ENCODE assay signal across 8 cellular contexts in the genomic region with DNA sequence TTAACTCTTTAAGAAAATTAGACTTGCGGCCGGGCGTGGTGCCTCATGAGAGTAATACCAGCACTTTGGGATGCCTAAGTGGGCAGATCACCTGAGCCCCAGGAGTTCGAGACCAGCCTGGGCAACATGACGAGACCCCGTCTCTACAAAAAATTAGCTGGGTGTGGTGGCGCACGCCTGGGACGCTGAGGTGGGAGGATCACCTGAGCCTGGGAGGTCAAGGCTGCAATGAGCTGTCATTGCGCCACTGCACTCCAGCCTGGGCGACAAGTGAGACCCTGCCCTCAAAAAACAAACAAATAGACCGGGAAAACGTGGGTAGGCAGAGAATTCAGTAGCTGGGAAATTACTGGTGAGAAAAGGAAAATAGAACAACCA. TPM values are rescaled to one million over a fixed set of nuclear protein-coding genes. Genes with fewer than 3 reads are reported as not detected.
DNase-seq lines count a peak whose midpoint lies in the region; ATAC-seq and TF ChIP-seq lines count a peak whose summit lies in the region.

No MANE protein-coding gene starts in this region.

- peak; percentile 41 for DNase-seq in activated CD4-positive, alpha-beta T cell treated with anti-CD3 and anti-CD28 coated beads for 36 hours
- DNase-seq in activated CD4-positive, alpha-beta T cell treated with anti-CD3 and anti-CD28 coated beads, Interleukin-2, amount 50 U/mL, for 4 hours, result no peak
- DNase-seq in activated naive CD8-positive, alpha-beta T cell treated with anti-CD3 and anti-CD28 coated beads for 36 hours, result peak; percentile 16
- DNase-seq in suprapubic skin (ENCODE audit: low spot score in 2 of 2) (no peak), cerebellum (ENCODE audit: low spot score) (no peak), erythroblast (lab: John Stamatoyannopoulos, UW) (no peak)

- TF ChIP-seq POLR2A in suprapubic skin (IDR thresholded peaks at IDR 0.05) (no peak), erythroblast (IDR thresholded peaks at IDR 0.05; ENCODE audit: low read length) (no peak)

- TF ChIP-seq EP300 in suprapubic skin (IDR thresholded peaks at IDR 0.05), result no peak

- CTCF ChIA-PET in activated CD4-positive, alpha-beta T cell treated with anti-CD3 and anti-CD28 coated beads for 36 hours (lab: Charles Lee), result interaction anchor here (0.6 to 0.9 kb wide), 3 partner anchors 8 to 31 kb away, joined by 3 read pairs; no protein-coding TSS in a partner anchor

- H3K9me3 Mint-ChIP-seq in activated CD4-positive, alpha-beta T cell treated with anti-CD3 and anti-CD28 coated beads for 36 hours (ENCODE audit: low read depth), result no peaks in the 10 kb centered on the region
- H3K9me3 Mint-ChIP-seq in activated naive CD8-positive, alpha-beta T cell treated with anti-CD3 and anti-CD28 coated beads for 36 hours, result no peaks in the 10 kb centered on the region

- H3K36me3 ChIP-seq in liver (ENCODE audit: control insufficient read depth in 4 of 4, insufficient read depth in 3 of 4, low read depth in 1 of 4, low read length in 3 of 4), result peaks cover 0 to 7% (median 4%) of the 10 kb centered on the region in 4 donors
- peaks cover 5% of the 10 kb centered on the region for H3K36me3 ChIP-seq in suprapubic skin

- H3K27me3 ChIP-seq in liver (ENCODE audit: control insufficient read depth in 4 of 4, insufficient read depth in 4 of 4, low read length in 3 of 4), result no peaks in the 10 kb centered on the region
- H3K27me3 ChIP-seq in suprapubic skin, result peaks cover 15% of the 10 kb centered on the region

- H3K27ac Mint-ChIP-seq in activated CD4-positive, alpha-beta T cell treated with anti-CD3 and anti-CD28 coated beads for 36 hours, result peak overlapping the region; percentile 100
- H3K27ac Mint-ChIP-seq in activated naive CD8-positive, alpha-beta T cell treated with anti-CD3 and anti-CD28 coated beads for 36 hours, result peak overlapping the region; percentile 100

- TF ChIP-seq CTCF in liver (IDR thresholded peaks at IDR 0.05; ENCODE audit: low read depth, low read length, missing input control), result no peak
- no peak for TF ChIP-seq CTCF in suprapubic skin (IDR thresholded peaks at IDR 0.05)

- H3K4me1 ChIP-seq in liver (ENCODE audit: control insufficient read depth in 4 of 4, insufficient read depth in 4 of 4, low read length in 3 of 4) (peaks cover 5 to 26% (median 17%) of the 10 kb centered on the region in 4 donors), suprapubic skin (peaks cover 30% of the 10 kb centered on the region)

- peak overlapping the region; percentile 68 to 96 (median 96) for H3K4me3 ChIP-seq in liver (ENCODE audit: low read depth in 1 of 3, low read length in 3 of 3)
- peak overlapping the region; percentile 74 for H3K4me3 ChIP-seq in suprapubic skin

- ATAC-seq in activated CD4-positive, alpha-beta T cell treated with anti-CD3 and anti-CD28 coated beads for 36 hours, result no peak
- ATAC-seq in GM21515 (IDR thresholded peaks at IDR 0.05; ENCODE audit: unreplicated experiment), result no peak

- TF ChIP-seq RAD21 in liver (IDR thresholded peaks at IDR 0.05), result no peak

- H3K4me1 Mint-ChIP-seq in activated CD4-positive, alpha-beta T cell treated with anti-CD3 and anti-CD28 coated beads for 36 hours, result peaks cover 32% of the 10 kb centered on the region
- peaks cover 30% of the 10 kb centered on the region for H3K4me1 Mint-ChIP-seq in activated naive CD8-positive, alpha-beta T cell treated with anti-CD3 and anti-CD28 coated beads for 36 hours

- H3K9me3 ChIP-seq in liver (ENCODE audit: control insufficient read depth in 4 of 4, low read length in 3 of 4) (no peaks in the 10 kb centered on the region), suprapubic skin (no peaks in the 10 kb centered on the region)

- peaks cover 6% of the 10 kb centered on the region for H3K27me3 Mint-ChIP-seq in activated CD4-positive, alpha-beta T cell treated with anti-CD3 and anti-CD28 coated beads for 36 hours
- peaks cover 15% of the 10 kb centered on the region for H3K27me3 Mint-ChIP-seq in activated naive CD8-positive, alpha-beta T cell treated with anti-CD3 and anti-CD28 coated beads for 36 hours

- H3K36me3 Mint-ChIP-seq in activated CD4-positive, alpha-beta T cell treated with anti-CD3 and anti-CD28 coated beads for 36 hours (ENCODE audit: low read depth), result peaks cover 32% of the 10 kb centered on the region
- H3K36me3 Mint-ChIP-seq in activated naive CD8-positive, alpha-beta T cell treated with anti-CD3 and anti-CD28 coated beads for 36 hours, result peaks cover 24% of the 10 kb centered on the region

- intact Hi-C loops in activated CD4-positive, alpha-beta T cell treated with anti-CD3 and anti-CD28 coated beads for 36 hours (cut with DNase I, micrococcal nuclease), result loop anchor here in 1 of 2 experiments (1.0 to 10.0 kb wide), 6 partner anchors 321 to 1744 kb away; partner anchors contain the start of genes CCDC14, HACD2, OSBPL11 and ZNF148

- peak overlapping the region; percentile 78 to 89 for H3K9ac ChIP-seq in liver (ENCODE audit: low read depth in 1 of 2, low read length in 2 of 2)

- peak overlapping the region; percentile 100 for H3K4me3 Mint-ChIP-seq in activated CD4-positive, alpha-beta T cell treated with anti-CD3 and anti-CD28 coated beads for 36 hours
- H3K4me3 Mint-ChIP-seq in activated naive CD8-positive, alpha-beta T cell treated with anti-CD3 and anti-CD28 coated beads for 36 hours, result peak overlapping the region; percentile 100

- H3K27ac ChIP-seq in liver (ENCODE audit: low read depth in 1 of 2, low read length in 2 of 2), result peak overlapping the region; percentile 88 to 96
- no peak overlapping the region for H3K27ac ChIP-seq in suprapubic skin

- POLR2A ChIA-PET in activated CD4-positive, alpha-beta T cell treated with anti-CD3 and anti-CD28 coated beads for 36 hours (lab: Charles Lee), result interaction anchor here (0.6 kb wide), 1 partner anchor 615 kb away, joined by 3 read pairs; no protein-coding TSS in a partner anchor

- WGBS in liver, result 4% methylated on average over 13 of the region's 13 CpGs
- 14% methylated on average over 13 of the region's 13 CpGs for WGBS in suprapubic skin

TF ChIP-seq in liver, 16 proteins besides CTCF, POLR2A, EP300 and RAD21:
- TF ChIP-seq RXRA (IDR thresholded peaks at IDR 0.05) (peak; percentile 35 to 44), HNF4A (conservative IDR thresholded peaks at IDR 0.05) (peak; percentile 34 to 35), EGR1 (IDR thresholded peaks at IDR 0.05; ENCODE audit: low read depth in 2 of 2) (no peak)

RNA-seq across cellular contexts. Expression of gene UMPS, which starts 0.7 kb away (rescaled TPM):
- 10 to 100 TPM; 35.9 to 42.4 TPM for total RNA-seq in activated CD4-positive, alpha-beta T cell treated with anti-CD3 and anti-CD28 coated beads for 36 hours
- 10 to 100 TPM; 88.6 to 94.0 TPM for total RNA-seq in activated naive CD8-positive, alpha-beta T cell treated with anti-CD3 and anti-CD28 coated beads for 36 hours
- total RNA-seq in liver (10 to 100 TPM; 26.8 to 39.4 TPM), suprapubic skin (10 to 100 TPM; 20.6 to 30.1 (median 24.8) TPM), cerebellum (35.1 TPM)
- 10 to 100 TPM; 21.3 to 25.2 TPM for polyA plus RNA-seq in liver

Comparison
In these comparisons a context has a peak if more than half of its experiments do, and no peak if none do; other contexts are left out.
1. DNase-seq: peak in activated CD4-positive, alpha-beta T cell treated with anti-CD3 and anti-CD28 coated beads for 36 hours (single experiment) and activated naive CD8-positive, alpha-beta T cell treated with anti-CD3 and anti-CD28 coated beads for 36 hours (single experiment); none in activated CD4-positive, alpha-beta T cell treated with anti-CD3 and anti-CD28 coated beads, Interleukin-2, amount 50 U/mL, for 4 hours (0 of 2), suprapubic skin (0 of 2), cerebellum (single experiment) and erythroblast (0 of 2).